In the genomic region with DNA sequence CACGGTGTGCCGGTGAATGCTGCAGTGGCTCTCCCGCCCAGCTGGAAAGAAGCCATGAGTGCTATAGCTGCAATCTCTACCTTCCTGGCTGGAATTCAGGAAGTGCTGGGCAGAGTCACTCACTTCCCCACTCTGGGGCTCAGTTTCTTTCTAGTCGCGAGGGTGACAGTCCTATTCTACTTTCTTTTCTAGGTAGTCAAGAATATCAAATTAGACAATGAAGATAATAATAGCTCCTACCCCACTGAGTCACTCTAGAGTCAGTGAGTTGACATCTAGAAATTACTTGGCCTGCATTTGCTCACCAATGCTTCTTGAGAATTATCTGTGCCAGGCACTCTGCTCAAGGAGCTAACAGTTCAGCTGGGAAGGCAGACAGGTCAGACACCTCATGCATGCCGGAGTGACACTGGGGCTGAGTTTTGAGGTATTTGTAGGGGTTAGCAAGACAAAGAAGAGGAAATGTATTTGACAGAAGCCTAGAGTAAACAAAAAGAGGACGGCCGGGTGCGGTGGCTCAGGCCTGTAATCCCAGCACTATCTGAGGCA, we compare ENCODE assay signal across 1 cellular context.
TF ChIP-seq lines count a peak whose summit lies in the region.

No MANE protein-coding gene starts in this region.

TF ChIP-seq in GM12878, 131 proteins besides CTCF, POLR2A, EP300 and RAD21:
- TF ChIP-seq ZBED1 (IDR thresholded peaks at IDR 0.05; ENCODE audit: borderline replicate concordance) = no peak
- TF ChIP-seq ESRRA (IDR thresholded peaks at IDR 0.05; ENCODE audit: low read length) = no peak
- 0 out of 4 replicates have a peak, but pooled peaks of 1 of the 2 experiments have one; percentile 1 for TF ChIP-seq IKZF2 (IDR thresholded peaks at IDR 0.05)
- TF ChIP-seq ZBTB33 (IDR thresholded peaks at IDR 0.05) = no peak
- TF ChIP-seq SPI1 (IDR thresholded peaks at IDR 0.05; ENCODE audit: borderline replicate concordance, insufficient read depth, low read depth, low read length) = peak; percentile 49; the same call in 1 of the 2 replicates
- TF ChIP-seq ZNF384 (IDR thresholded peaks at IDR 0.05; ENCODE audit: borderline replicate concordance, low read depth, low read length) = no peak
TF ChIP-seq in GM12878: peak in this region for 2.
